Comparison of ENCODE assay signal across 8 cellular contexts in genomic region chr10:80530251-80530650, GRCh38. TPM values are rescaled to one million over a fixed set of nuclear protein-coding genes. Genes with fewer than 3 reads are reported as not detected.
A peak's percentile ranks its signal among the peaks of the same experiment; 100 is the strongest.
DNase-seq lines count a peak whose midpoint lies in the region; ATAC-seq and TF ChIP-seq lines count a peak whose summit lies in the region.

No MANE protein-coding gene starts in this region.

- DNase-seq in AG10803 (ENCODE audit: low read depth) (peak; percentile 26), NB4 (ENCODE audit: low read depth) (peak; percentile 67), kidney epithelial cell (ENCODE audit: low read depth) (no peak), OCI-M2 (lab: John Stamatoyannopoulos, UW; ENCODE audit: unreplicated experiment) (no peak), stomach (no peak), NCI-H2107 treated with DMSO at 0.1 percent for 48 hours (lab: John Stamatoyannopoulos, UW; ENCODE audit: unreplicated experiment) (no peak)

- WGBS in stomach, 5 donors = 11 to 42% (median 35%) methylated on average over 2 of the region's 2 CpGs

- no peaks in the 10 kb centered on the region for H3K9me3 Mint-ChIP-seq in activated T-helper 17 cell treated with anti-CD3 and anti-CD28 coated beads, Interleukin-2, amount 50 U/mL, for 72 hours

- peak overlapping the region in 1 of 5 donors; percentile 60 for H3K27ac ChIP-seq in stomach

- H3K36me3 Mint-ChIP-seq in activated T-helper 17 cell treated with anti-CD3 and anti-CD28 coated beads, Interleukin-2, amount 50 U/mL, for 72 hours (ENCODE audit: low read depth) = peaks cover 21% of the 10 kb centered on the region

- H3K27me3 ChIP-seq in kidney epithelial cell (ENCODE audit: control insufficient read depth, insufficient read depth, low read length) = no peaks in the 10 kb centered on the region
- H3K27me3 ChIP-seq in stomach = no peaks in the 10 kb centered on the region

- peaks cover 37% of the 10 kb centered on the region for H3K4me1 Mint-ChIP-seq in activated T-helper 17 cell treated with anti-CD3 and anti-CD28 coated beads, Interleukin-2, amount 50 U/mL, for 72 hours

- H3K36me3 ChIP-seq in kidney epithelial cell (ENCODE audit: control insufficient read depth, insufficient read depth, low read length) = no peaks in the 10 kb centered on the region
- no peaks in the 10 kb centered on the region for H3K36me3 ChIP-seq in stomach

- peak overlapping the region; percentile 70 for H3K27ac Mint-ChIP-seq in activated T-helper 17 cell treated with anti-CD3 and anti-CD28 coated beads, Interleukin-2, amount 50 U/mL, for 72 hours

- peaks cover 0 to 27% (median 7%) of the 10 kb centered on the region in 4 donors for H3K4me1 ChIP-seq in stomach

- TF ChIP-seq CTCF in AG10803 (conservative IDR thresholded peaks at IDR 0.05; ENCODE audit: low read length) (peak; percentile 32), NB4 (IDR thresholded peaks at IDR 0.05; ENCODE audit: low read depth, low read length) (peak; percentile 31), kidney epithelial cell (IDR thresholded peaks at IDR 0.05; ENCODE audit: insufficient read depth, low read length, poor library complexity, severe bottlenecking) (peak; percentile 56), stomach (IDR thresholded peaks at IDR 0.05) (peak in 3 of 7 experiments; percentile 12 to 16 (median 15))

- H3K9me3 ChIP-seq in stomach = no peaks in the 10 kb centered on the region

- intact Hi-C loops in stomach (cut with DNase I; ENCODE audit: low total_unique reads) = no loop called here

- peak overlapping the region; percentile 69 for H3K4me3 Mint-ChIP-seq in activated T-helper 17 cell treated with anti-CD3 and anti-CD28 coated beads, Interleukin-2, amount 50 U/mL, for 72 hours

- TF ChIP-seq POLR2A in NB4 (IDR thresholded peaks at IDR 0.05; ENCODE audit: extremely low read depth, insufficient read length) = no peak
- no peak for TF ChIP-seq POLR2A in stomach (IDR thresholded peaks at IDR 0.05)

- no peak overlapping the region for H3K4me3 ChIP-seq in AG10803 (ENCODE audit: low read length)
- H3K4me3 ChIP-seq in NB4 (ENCODE audit: low read depth, low read length) = no peak overlapping the region
- no peak overlapping the region for H3K4me3 ChIP-seq in kidney epithelial cell (ENCODE audit: low read depth, low read length)
- H3K4me3 ChIP-seq in stomach = no peak overlapping the region

- no peak for TF ChIP-seq EP300 in stomach (IDR thresholded peaks at IDR 0.05)

- H3K27me3 Mint-ChIP-seq in activated T-helper 17 cell treated with anti-CD3 and anti-CD28 coated beads, Interleukin-2, amount 50 U/mL, for 72 hours = no peaks in the 10 kb centered on the region

- ATAC-seq in GM21390 (IDR thresholded peaks at IDR 0.05; ENCODE audit: unreplicated experiment) = peak; percentile 68
- ATAC-seq in activated T-helper 17 cell treated with anti-CD3 and anti-CD28 coated beads, Interleukin-2, amount 50 U/mL, for 72 hours (replicated peaks) = peak; percentile 91

RNA-seq across cellular contexts. Expression of gene SH2D4B, which starts 7.5 kb away (rescaled TPM):
- total RNA-seq in activated T-helper 17 cell treated with anti-CD3 and anti-CD28 coated beads, Interleukin-2, amount 50 U/mL, for 72 hours = under 1 TPM; 0.11 to 0.32 TPM
- total RNA-seq in kidney epithelial cell = not detected in 2 replicates
- total RNA-seq in stomach = under 1 TPM in 1 of 5 donors, not detected in 4; 0.18 TPM
- under 1 TPM in 1 of 3 donors, not detected in 2; 0.03 TPM for polyA plus RNA-seq in stomach

Comparison
In these comparisons a context has a peak if more than half of its experiments do, and no peak if none do; other contexts are left out.
1. DNase-seq: peak in AG10803 (single experiment) and NB4 (single experiment); none in kidney epithelial cell (single experiment), OCI-M2 (single experiment), stomach (single experiment) and NCI-H2107 treated with DMSO at 0.1 percent for 48 hours (single experiment).